ENCODE assay signal across 13 cellular contexts in genomic region chr9:86639899-86640379, GRCh38.
A peak's percentile ranks its signal among the peaks of the same experiment; 100 is the strongest.
DNase-seq lines count a peak whose midpoint lies in the region; ATAC-seq and TF ChIP-seq lines count a peak whose summit lies in the region.
"Had no signal": no experiment of that assay in that cellular context is flagged by ENCODE, and none has a peak within 500 bp of the region (broad histone marks: within the 10 kb centered on the region; RNA-seq: fewer than 3 reads in every experiment).

No MANE protein-coding gene starts in this region.

- H3K27me3 ChIP-seq in smooth muscle cell (ENCODE audit: low read depth): no peaks in the 10 kb centered on the region

- H3K4me2 ChIP-seq in smooth muscle cell: no peak overlapping the region

- no peaks in the 10 kb centered on the region for H3K9me3 Mint-ChIP-seq in activated naive CD8-positive, alpha-beta T cell treated with anti-CD3 and anti-CD28 coated beads, Interleukin-2, amount 50 U/mL, for 24 hours
- H3K9me3 Mint-ChIP-seq: activated T-cell treated with anti-CD3 and anti-CD28 coated beads, Interleukin-2, amount 50 U/mL, for 72 hours had no signal

- H3K4me3 Mint-ChIP-seq in activated naive CD8-positive, alpha-beta T cell treated with anti-CD3 and anti-CD28 coated beads, Interleukin-2, amount 50 U/mL, for 24 hours: no peak overlapping the region
- H3K4me3 Mint-ChIP-seq: activated T-cell treated with anti-CD3 and anti-CD28 coated beads, Interleukin-2, amount 50 U/mL, for 72 hours had no signal

- TF ChIP-seq CTCF in smooth muscle cell (IDR thresholded peaks at IDR 0.05; ENCODE audit: borderline replicate concordance, insufficient read depth, poor library complexity, severe bottlenecking): peak; percentile 13

- H4K20me1 ChIP-seq in smooth muscle cell (ENCODE audit: low read depth): no peaks in the 10 kb centered on the region

- WGBS in smooth muscle cell (ENCODE audit: low lambda C conversion rate): 60% methylated on average over 5 of the region's 5 CpGs

- H3K79me2 ChIP-seq in smooth muscle cell (ENCODE audit: low read depth): no peaks in the 10 kb centered on the region

- H3K4me3 ChIP-seq in smooth muscle cell: no peak overlapping the region

- ATAC-seq in HG02938 (IDR thresholded peaks at IDR 0.05; ENCODE audit: unreplicated experiment): no peak
- ATAC-seq in activated naive CD8-positive, alpha-beta T cell treated with anti-CD3 and anti-CD28 coated beads, Interleukin-2, amount 50 U/mL, for 24 hours: no peak
- ATAC-seq: activated T-cell treated with anti-CD3 and anti-CD28 coated beads, Interleukin-2, amount 50 U/mL, for 72 hours had no signal

- no peak overlapping the region for H3K27ac ChIP-seq in smooth muscle cell (ENCODE audit: low read depth)

- H3K27me3 Mint-ChIP-seq in activated naive CD8-positive, alpha-beta T cell treated with anti-CD3 and anti-CD28 coated beads, Interleukin-2, amount 50 U/mL, for 24 hours: peaks cover 14% of the 10 kb centered on the region

- no peaks in the 10 kb centered on the region for H3K4me1 Mint-ChIP-seq in activated naive CD8-positive, alpha-beta T cell treated with anti-CD3 and anti-CD28 coated beads, Interleukin-2, amount 50 U/mL, for 24 hours

- no peaks in the 10 kb centered on the region for H3K36me3 Mint-ChIP-seq in activated naive CD8-positive, alpha-beta T cell treated with anti-CD3 and anti-CD28 coated beads, Interleukin-2, amount 50 U/mL, for 24 hours (ENCODE audit: low read depth)

- H3K9ac ChIP-seq in smooth muscle cell (ENCODE audit: low read depth): no peak overlapping the region

- H3K9me3 ChIP-seq in smooth muscle cell (replicated peaks; ENCODE audit: low read depth): no peaks in the 10 kb centered on the region

- no peaks in the 10 kb centered on the region for H3K36me3 ChIP-seq in smooth muscle cell (ENCODE audit: low read depth)

- no peak overlapping the region for H3K27ac Mint-ChIP-seq in activated naive CD8-positive, alpha-beta T cell treated with anti-CD3 and anti-CD28 coated beads, Interleukin-2, amount 50 U/mL, for 24 hours
- H3K27ac Mint-ChIP-seq: activated T-cell treated with anti-CD3 and anti-CD28 coated beads, Interleukin-2, amount 50 U/mL, for 72 hours had no signal

- no peak overlapping the region for H2AFZ ChIP-seq in smooth muscle cell (ENCODE audit: low read depth)

- H3K4me1 ChIP-seq in smooth muscle cell (ENCODE audit: low read depth): peaks cover 20% of the 10 kb centered on the region

- H3F3A ChIP-seq in smooth muscle cell (ENCODE audit: low read depth): no peaks in the 10 kb centered on the region

- peak; percentile 8 for DNase-seq in NCI-H1436 (lab: John Stamatoyannopoulos, UW)
- no peak for DNase-seq in NCI-H1436 treated with DMSO at 0.1 percent for 48 hours (lab: John Stamatoyannopoulos, UW)
- DNase-seq in NCI-H526 treated with DMSO at 0.1 percent for 48 hours (lab: John Stamatoyannopoulos, UW): peak; percentile 31
- DNase-seq in iPS-NIHi11 (ENCODE audit: low spot score): peak; percentile 22
- DNase-seq in smooth muscle cell (lab: John Stamatoyannopoulos, UW; ENCODE audit: unreplicated experiment): no peak
- DNase-seq in hypothalamus (lab: John Stamatoyannopoulos, UW): no peak
- no peak for DNase-seq in activated naive CD8-positive, alpha-beta T cell treated with anti-CD3 and anti-CD28 coated beads, Interleukin-2, amount 50 U/mL, for 24 hours
- DNase-seq: ACHN; activated CD4-positive, alpha-beta T cell treated with anti-CD3 and anti-CD28 coated beads for 4 hours; activated T-cell treated with anti-CD3 and anti-CD28 coated beads, Interleukin-2, amount 50 U/mL, for 72 hours; EL; MM.1S had no signal

Comparison
In these comparisons a context has a peak if more than half of its experiments do, and no peak if none do; other contexts are left out.
1. DNase-seq: peak in NCI-H1436 (single experiment), NCI-H526 treated with DMSO at 0.1 percent for 48 hours (single experiment) and iPS-NIHi11 (single experiment); none in NCI-H1436 treated with DMSO at 0.1 percent for 48 hours (single experiment), smooth muscle cell (single experiment), hypothalamus (0 of 51) and activated naive CD8-positive, alpha-beta T cell treated with anti-CD3 and anti-CD28 coated beads, Interleukin-2, amount 50 U/mL, for 24 hours (single experiment).